In genomic region chr15:80234883-80235282, GRCh38 we compare ENCODE assay signal across 9 cellular contexts. TPM values are rescaled to one million over a fixed set of nuclear protein-coding genes. Genes with fewer than 3 reads are reported as not detected.
A peak's percentile ranks its signal among the peaks of the same experiment; 100 is the strongest.
DNase-seq lines count a peak whose midpoint lies in the region; ATAC-seq and TF ChIP-seq lines count a peak whose summit lies in the region.
"Had no signal": no experiment of that assay in that cellular context is flagged by ENCODE, and none has a peak within 500 bp of the region (broad histone marks: within the 10 kb centered on the region; RNA-seq: fewer than 3 reads in every experiment).

No MANE protein-coding gene starts in this region.

- H4K20me1 ChIP-seq in PC-3 (ENCODE audit: low read length): no peaks in the 10 kb centered on the region

- H3K9me2 ChIP-seq in PC-3 (replicated peaks; ENCODE audit: low read length): no peaks in the 10 kb centered on the region

- H3K9me3 Mint-ChIP-seq in activated naive CD8-positive, alpha-beta T cell treated with anti-CD3 and anti-CD28 coated beads for 36 hours: no peaks in the 10 kb centered on the region
- H3K9me3 Mint-ChIP-seq: dendritic cell treated with granulocyte-macrophage colony-stimulating factor and Interleukin-4, amounts not matched to agents 40 ng/mL and 50 ng/mL, for 4 days had no signal

- BruUV-seq in PC-3 (replicated peaks; lab: Mats Ljungman, UMichigan): no TSS peak

- no peak overlapping the region for H3K4me3 ChIP-seq in cardiac muscle cell
- no peak overlapping the region for H3K4me3 ChIP-seq in heart left ventricle
- no peak overlapping the region for H3K4me3 ChIP-seq in PC-3 (ENCODE audit: low read length)
- H3K4me3 ChIP-seq in left lung: no peak overlapping the region
- no peak overlapping the region for H3K4me3 ChIP-seq in upper lobe of left lung
- H3K4me3 ChIP-seq in prostate gland: no peak overlapping the region

- no peaks in the 10 kb centered on the region for H3K36me3 ChIP-seq in cardiac muscle cell
- H3K36me3 ChIP-seq in heart left ventricle: no peaks in the 10 kb centered on the region
- no peaks in the 10 kb centered on the region for H3K36me3 ChIP-seq in PC-3 (ENCODE audit: low read depth, low read length)
- no peaks in the 10 kb centered on the region for H3K36me3 ChIP-seq in left lung
- no peaks in the 10 kb centered on the region for H3K36me3 ChIP-seq in upper lobe of left lung
- H3K36me3 ChIP-seq in prostate gland: no peaks in the 10 kb centered on the region

- TF ChIP-seq POLR2A in heart left ventricle (IDR thresholded peaks at IDR 0.05) (no peak), upper lobe of left lung (IDR thresholded peaks at IDR 0.05) (no peak), prostate gland (IDR thresholded peaks at IDR 0.05) (no peak)

- ATAC-seq in heart left ventricle (no peak), PC-3 (no peak), left lung (peak; percentile 59), upper lobe of left lung (ENCODE audit: low FRiP score in 2 of 2) (peak; percentile 36 to 48)

- H3K4me3 Mint-ChIP-seq in activated naive CD8-positive, alpha-beta T cell treated with anti-CD3 and anti-CD28 coated beads for 36 hours: no peak overlapping the region
- H3K4me3 Mint-ChIP-seq: dendritic cell treated with granulocyte-macrophage colony-stimulating factor and Interleukin-4, amounts not matched to agents 40 ng/mL and 50 ng/mL, for 4 days had no signal

- H3K4me2 ChIP-seq in PC-3 (ENCODE audit: low read length): no peak overlapping the region

- WGBS in heart left ventricle, 4 donors: 53 to 74% (median 62%) methylated on average over 3 to 4 of the region's 4 CpGs
- WGBS in upper lobe of left lung, 2 donors: 64% methylated on average over 3 to 4 of the region's 4 CpGs
- WGBS in prostate gland: 71% methylated on average over 4 of the region's 4 CpGs

- H3K27ac ChIP-seq in cardiac muscle cell: no peak overlapping the region
- H3K27ac ChIP-seq in heart left ventricle: no peak overlapping the region
- no peak overlapping the region for H3K27ac ChIP-seq in PC-3 (ENCODE audit: low read length)
- no peak overlapping the region for H3K27ac ChIP-seq in left lung
- no peak overlapping the region for H3K27ac ChIP-seq in upper lobe of left lung
- no peak overlapping the region for H3K27ac ChIP-seq in prostate gland

- intact Hi-C loops in heart left ventricle (cut with DNase I): no loop called here
- intact Hi-C loops in PC-3 (cut with micrococcal nuclease): no loop called here
- intact Hi-C loops in left lung (cut with DNase I): no loop called here
- intact Hi-C loops in prostate gland (cut with DNase I): no loop called here

- H3F3A ChIP-seq in PC-3 (ENCODE audit: low read length, unreplicated experiment): no peaks in the 10 kb centered on the region

- TF ChIP-seq CTCF in cardiac muscle cell (IDR thresholded peaks at IDR 0.05; ENCODE audit: low read depth, low read length) (peak; percentile 59), heart left ventricle (IDR thresholded peaks at IDR 0.05) (peak in 6 of 12 donors; percentile 17 to 45 (median 24)), PC-3 (conservative IDR thresholded peaks at IDR 0.05; ENCODE audit: low read depth, low read length) (peak; percentile 65), left lung (IDR thresholded peaks at IDR 0.05) (peak; percentile 35 to 57), upper lobe of left lung (IDR thresholded peaks at IDR 0.05) (peak in 5 of 6 experiments; percentile 33 to 42 (median 35)), prostate gland (IDR thresholded peaks at IDR 0.05) (peak in 1 of 4 experiments; percentile 19)

- H3K36me3 Mint-ChIP-seq in activated naive CD8-positive, alpha-beta T cell treated with anti-CD3 and anti-CD28 coated beads for 36 hours: no peaks in the 10 kb centered on the region

- H3K27me3 ChIP-seq in cardiac muscle cell (no peaks in the 10 kb centered on the region), heart left ventricle (peaks cover 0 to 14% (median 3%) of the 10 kb centered on the region in 9 donors), PC-3 (ENCODE audit: low read length) (peaks cover 30% of the 10 kb centered on the region), left lung (peaks cover 0 to 29% of the 10 kb centered on the region in 2 donors), upper lobe of left lung (no peaks in the 10 kb centered on the region), prostate gland (replicated peaks; ENCODE audit: insufficient read depth) (no peaks in the 10 kb centered on the region)

- H3K4me1 Mint-ChIP-seq in activated naive CD8-positive, alpha-beta T cell treated with anti-CD3 and anti-CD28 coated beads for 36 hours: no peaks in the 10 kb centered on the region

- CTCF ChIA-PET in PC-3 (lab: Charles Lee): no interaction called here

- no peaks in the 10 kb centered on the region for H3K79me2 ChIP-seq in PC-3 (ENCODE audit: low read length)

- H3K4me1 ChIP-seq in cardiac muscle cell (ENCODE audit: low read depth) (no peaks in the 10 kb centered on the region), heart left ventricle (no peaks in the 10 kb centered on the region), PC-3 (ENCODE audit: insufficient read depth, low read length) (no peaks in the 10 kb centered on the region), left lung (no peaks in the 10 kb centered on the region), upper lobe of left lung (no peaks in the 10 kb centered on the region), prostate gland (replicated peaks) (no peaks in the 10 kb centered on the region)

- no peak overlapping the region for H3K27ac Mint-ChIP-seq in activated naive CD8-positive, alpha-beta T cell treated with anti-CD3 and anti-CD28 coated beads for 36 hours
- H3K27ac Mint-ChIP-seq: dendritic cell treated with granulocyte-macrophage colony-stimulating factor and Interleukin-4, amounts not matched to agents 40 ng/mL and 50 ng/mL, for 4 days had no signal

- H3K27me3 Mint-ChIP-seq in activated naive CD8-positive, alpha-beta T cell treated with anti-CD3 and anti-CD28 coated beads for 36 hours: peaks cover 20% of the 10 kb centered on the region

- H3K9me3 ChIP-seq in cardiac muscle cell (ENCODE audit: low read depth): no peaks in the 10 kb centered on the region
- H3K9me3 ChIP-seq in heart left ventricle: no peaks in the 10 kb centered on the region
- no peaks in the 10 kb centered on the region for H3K9me3 ChIP-seq in PC-3 (ENCODE audit: low read length)
- no peaks in the 10 kb centered on the region for H3K9me3 ChIP-seq in left lung
- H3K9me3 ChIP-seq in upper lobe of left lung: no peaks in the 10 kb centered on the region
- no peaks in the 10 kb centered on the region for H3K9me3 ChIP-seq in prostate gland

- peak; percentile 19 to 52 for DNase-seq in cardiac muscle cell (ENCODE audit: low read depth in 1 of 2, low spot score in 1 of 2)
- no peak for DNase-seq in heart left ventricle
- DNase-seq in PC-3: peak; percentile 48
- peak; percentile 34 for DNase-seq in activated naive CD8-positive, alpha-beta T cell treated with anti-CD3 and anti-CD28 coated beads for 36 hours
- no peak for DNase-seq in left lung
- no peak for DNase-seq in upper lobe of left lung
- DNase-seq in prostate gland (ENCODE audit: low spot score): no peak
- no peak for DNase-seq in effector CD8-positive, alpha-beta T cell (lab: John Stamatoyannopoulos, UW)

- H3K9ac ChIP-seq in PC-3 (ENCODE audit: low read length): no peak overlapping the region

- no peak for TF ChIP-seq EP300 in upper lobe of left lung (IDR thresholded peaks at IDR 0.05)

- POLR2A ChIA-PET in PC-3 (lab: Charles Lee; ENCODE audit: unreplicated experiment): no interaction called here

- H2AFZ ChIP-seq in PC-3 (ENCODE audit: low read length): no peak overlapping the region

RNA-seq across cellular contexts. Expression of gene CTXND1, which starts 17.1 kb away (rescaled TPM):
- total RNA-seq in cardiac muscle cell (0.07 and 0.09 TPM in 2 replicates), heart left ventricle (1 to 10 TPM in 7 of 9 donors, under 1 TPM in 2; 0.14 to 9.5 (median 3.4) TPM), PC-3 (2014; rRNA removed) (not detected in 2 replicates), left lung (under 1 TPM; 0.47 to 0.99 TPM), upper lobe of left lung (1 to 10 TPM in 4 of 6 donors, under 1 TPM in 2; 0.10 to 4.1 (median 1.1) TPM), prostate gland (under 1 TPM in 1 of 2 donors, not detected in 1; 0.96 TPM)
- polyA plus RNA-seq in cardiac muscle cell (0.05 and 0.27 TPM in 2 replicates), heart left ventricle (1 to 10 TPM; 1.1 to 2.9 TPM)
- not detected for total RNA-seq in activated naive CD8-positive, alpha-beta T cell treated with anti-CD3 and anti-CD28 coated beads for 36 hours

Comparison
In these comparisons a context has a peak if more than half of its experiments do, and no peak if none do; other contexts are left out.
1. DNase-seq: peak in cardiac muscle cell (2 of 2), PC-3 (single experiment) and activated naive CD8-positive, alpha-beta T cell treated with anti-CD3 and anti-CD28 coated beads for 36 hours (single experiment); none in heart left ventricle (0 of 5), left lung (0 of 2), upper lobe of left lung (0 of 2), prostate gland (single experiment) and effector CD8-positive, alpha-beta T cell (single experiment).
2. ATAC-seq: peak in left lung (single experiment) and upper lobe of left lung (2 of 2); none in heart left ventricle (0 of 4) and PC-3 (single experiment).